In the genomic region with DNA sequence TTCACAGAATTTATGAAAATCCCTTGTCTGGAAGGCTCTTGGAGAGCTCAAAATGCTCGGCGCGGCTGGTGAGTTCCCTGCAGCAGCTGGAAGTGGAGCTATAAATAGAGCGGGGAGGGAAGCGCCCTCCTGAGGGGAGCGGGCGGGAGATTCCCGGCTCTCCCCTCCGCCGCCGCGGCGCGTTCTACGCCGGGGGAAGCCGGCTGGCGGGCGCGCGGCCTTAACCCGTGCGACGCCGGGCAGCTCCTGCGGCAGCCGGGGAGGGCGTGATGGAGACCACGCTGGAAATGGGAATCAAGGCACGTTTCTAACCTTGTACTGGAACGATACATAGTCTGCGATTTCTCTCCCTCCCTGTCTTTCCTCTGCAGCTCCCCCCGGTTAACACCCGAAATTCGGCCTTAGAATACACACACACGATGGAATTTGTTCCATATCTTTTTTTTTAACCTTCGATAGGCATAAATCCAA, we compare ENCODE assay signal across 8 cellular contexts.
A peak's percentile ranks its signal among the peaks of the same experiment; 100 is the strongest.
DNase-seq lines count a peak whose midpoint lies in the region; TF ChIP-seq lines count a peak whose summit lies in the region.

No MANE protein-coding gene starts in this region.

- no peak for TF ChIP-seq CTCF in kidney epithelial cell (IDR thresholded peaks at IDR 0.05; ENCODE audit: insufficient read depth, low read length, poor library complexity, severe bottlenecking)
- TF ChIP-seq CTCF in GM20000 (IDR thresholded peaks at IDR 0.05; ENCODE audit: extremely low read depth, missing control alignments): no peak

- H3K27ac ChIP-seq in caudate nucleus (ENCODE audit: low read depth, low read length): no peak overlapping the region

- DNase-seq in NCI-H345 (lab: John Stamatoyannopoulos, UW): peak; percentile 29
- no peak for DNase-seq in NCI-H345 treated with DMSO at 0.1 percent for 48 hours (lab: John Stamatoyannopoulos, UW; ENCODE audit: unreplicated experiment)
- peak in 47 of 61 donors; percentile 3 to 77 (median 29) for DNase-seq in caudate nucleus (lab: John Stamatoyannopoulos, UW)
- DNase-seq in kidney epithelial cell (ENCODE audit: low read depth): no peak
- peak; percentile 61 for DNase-seq in superior temporal gyrus (ENCODE audit: extremely low spot score)
- no peak for DNase-seq in stimulated activated CD8-positive, alpha-beta memory T cell treated with anti-CD3 and anti-CD28 coated beads, Interleukin-4, amount 100 ng/mL, for 48 hours
- DNase-seq in GM20000 (ENCODE audit: low spot score): no peak
- DNase-seq in HuH-7.5 (ENCODE audit: low spot score): no peak

- peaks cover 32% of the 10 kb centered on the region for H3K27me3 ChIP-seq in kidney epithelial cell (ENCODE audit: control insufficient read depth, insufficient read depth, low read length)

- H3K4me3 ChIP-seq in kidney epithelial cell (ENCODE audit: low read depth, low read length): peak overlapping the region; percentile 17

- no peaks in the 10 kb centered on the region for H3K36me3 ChIP-seq in kidney epithelial cell (ENCODE audit: control insufficient read depth, insufficient read depth, low read length)

Comparison
In these comparisons a context has a peak if more than half of its experiments do, and no peak if none do; other contexts are left out.
1. DNase-seq: peak in NCI-H345 (single experiment), caudate nucleus (47 of 61) and superior temporal gyrus (single experiment); none in NCI-H345 treated with DMSO at 0.1 percent for 48 hours (single experiment), kidney epithelial cell (single experiment), stimulated activated CD8-positive, alpha-beta memory T cell treated with anti-CD3 and anti-CD28 coated beads, Interleukin-4, amount 100 ng/mL, for 48 hours (single experiment), GM20000 (single experiment) and HuH-7.5 (single experiment).